Comparison of ENCODE assay signal across 7 cellular contexts in genomic region chr6:123803862-123804681, GRCh38. TPM values are rescaled to one million over a fixed set of nuclear protein-coding genes. Genes with fewer than 3 reads are reported as not detected.
DNase-seq lines count a peak whose midpoint lies in the region; ATAC-seq and TF ChIP-seq lines count a peak whose summit lies in the region.

Gene NKAIN2 (plus strand): TSS chr6:123803865.

- no peaks in the 10 kb centered on the region for H3K36me3 Mint-ChIP-seq in activated T-helper 2 cell treated with anti-CD3 and anti-CD28 coated beads, Interferon-gamma antibody, Interleukin-2, Interleukin-4, amounts not matched to agents 10 μg/mL and 5 μg/mL and 100 μg/mL, durations not matched to agents 14 hours and 24 hours and 36 hours (ENCODE audit: low read depth)

- H3K4me3 ChIP-seq in GM12875 (ENCODE audit: low read depth, low read length) = peak within 1 kb of the TSS; percentile 11

- no peak for TF ChIP-seq CTCF in GM12875 (IDR thresholded peaks at IDR 0.05; ENCODE audit: borderline replicate concordance, insufficient read depth, low read depth, low read length)

- H3K4me3 Mint-ChIP-seq in activated T-helper 2 cell treated with anti-CD3 and anti-CD28 coated beads, Interferon-gamma antibody, Interleukin-2, Interleukin-4, amounts not matched to agents 10 μg/mL and 5 μg/mL and 100 μg/mL, durations not matched to agents 14 hours and 24 hours and 36 hours (ENCODE audit: low read depth) = peak within 1 kb of the TSS; percentile 61

- peaks cover 8% of the 10 kb centered on the region for H3K4me1 Mint-ChIP-seq in activated T-helper 2 cell treated with anti-CD3 and anti-CD28 coated beads, Interferon-gamma antibody, Interleukin-2, Interleukin-4, amounts not matched to agents 10 μg/mL and 5 μg/mL and 100 μg/mL, durations not matched to agents 14 hours and 24 hours and 36 hours (ENCODE audit: low read depth)

- peak; percentile 63 for ATAC-seq in left ventricle myocardium superior

- DNase-seq in H4 (ENCODE audit: low spot score) = peak; percentile 6
- DNase-seq in NCI-H1436 (lab: John Stamatoyannopoulos, UW) = peak; percentile 76
- no peak for DNase-seq in activated T-helper 2 cell treated with anti-CD3 and anti-CD28 coated beads, Interferon-gamma antibody, Interleukin-2, Interleukin-4, amounts not matched to agents 10 μg/mL and 5 μg/mL and 100 μg/mL, durations not matched to agents 14 hours and 24 hours and 36 hours (ENCODE audit: low spot score)
- DNase-seq in left ventricle myocardium superior = peak; percentile 42
- DNase-seq in pons (ENCODE audit: low spot score) = peak; percentile 56
- DNase-seq in DMS114 treated with DMSO at 0.1 percent for 48 hours (lab: John Stamatoyannopoulos, UW; ENCODE audit: unreplicated experiment) = no peak

- intact Hi-C loops in activated T-helper 2 cell treated with anti-CD3 and anti-CD28 coated beads, Interferon-gamma antibody, Interleukin-2, Interleukin-4, amounts not matched to agents 10 μg/mL and 5 μg/mL and 100 μg/mL, durations not matched to agents 14 hours and 24 hours and 36 hours (cut with micrococcal nuclease) = loop anchor here (5.0 to 10.0 kb wide), 2 partner anchors 1051 to 1308 kb away; no protein-coding TSS in a partner anchor
- intact Hi-C loops in left ventricle myocardium superior (cut with micrococcal nuclease) = no loop called here

- peaks cover 32% of the 10 kb centered on the region for H3K27me3 Mint-ChIP-seq in activated T-helper 2 cell treated with anti-CD3 and anti-CD28 coated beads, Interferon-gamma antibody, Interleukin-2, Interleukin-4, amounts not matched to agents 10 μg/mL and 5 μg/mL and 100 μg/mL, durations not matched to agents 14 hours and 24 hours and 36 hours (ENCODE audit: low read depth)

- no peak within 1 kb of the TSS for H3K27ac Mint-ChIP-seq in activated T-helper 2 cell treated with anti-CD3 and anti-CD28 coated beads, Interferon-gamma antibody, Interleukin-2, Interleukin-4, amounts not matched to agents 10 μg/mL and 5 μg/mL and 100 μg/mL, durations not matched to agents 14 hours and 24 hours and 36 hours

- H3K9me3 Mint-ChIP-seq in activated T-helper 2 cell treated with anti-CD3 and anti-CD28 coated beads, Interferon-gamma antibody, Interleukin-2, Interleukin-4, amounts not matched to agents 10 μg/mL and 5 μg/mL and 100 μg/mL, durations not matched to agents 14 hours and 24 hours and 36 hours = no peaks in the 10 kb centered on the region

RNA-seq across cellular contexts. Expression of gene NKAIN2, which starts in this region (rescaled TPM):
- total RNA-seq in H4 (2014; rRNA removed; shearing (Covaris generic)) = 0.23 and 0.45 TPM in 2 replicates
- not detected in 2 replicates for total RNA-seq in activated T-helper 2 cell treated with anti-CD3 and anti-CD28 coated beads, Interferon-gamma antibody, Interleukin-2, Interleukin-4, amounts not matched to agents 10 μg/mL and 5 μg/mL and 100 μg/mL, durations not matched to agents 14 hours and 24 hours and 36 hours
- total RNA-seq in left ventricle myocardium superior = 0.20 TPM

Comparison
In these comparisons a context has a peak if more than half of its experiments do, and no peak if none do; other contexts are left out.
1. Peak in DNase-seq in H4; RNA of the gene not detected or under 1 TPM.
2. Peak in DNase-seq and ATAC-seq in left ventricle myocardium superior; RNA of the gene not detected or under 1 TPM.
3. DNase-seq: peak in NCI-H1436 (single experiment) and pons (single experiment); none in activated T-helper 2 cell treated with anti-CD3 and anti-CD28 coated beads, Interferon-gamma antibody, Interleukin-2, Interleukin-4, amounts not matched to agents 10 μg/mL and 5 μg/mL and 100 μg/mL, durations not matched to agents 14 hours and 24 hours and 36 hours (single experiment) and DMS114 treated with DMSO at 0.1 percent for 48 hours (single experiment).